Comparison of ENCODE assay signal across 8 cellular contexts in genomic region chr7:100538654-100539435, GRCh38. TPM values are rescaled to one million over a fixed set of nuclear protein-coding genes. Genes with fewer than 3 reads are reported as not detected.
DNase-seq lines count a peak whose midpoint lies in the region; ATAC-seq and TF ChIP-seq lines count a peak whose summit lies in the region.

Gene AGFG2 (plus strand): TSS chr7:100539203. CDS start chr7:100539347, 144 bp downstream.

- intact Hi-C loops in activated T-helper 2 cell treated with anti-CD3 and anti-CD28 coated beads, Interferon-gamma antibody, Interleukin-2, Interleukin-4, amounts not matched to agents 10 μg/mL and 5 μg/mL and 100 μg/mL, durations not matched to agents 14 hours and 24 hours and 36 hours (cut with micrococcal nuclease), result loop anchor here (1.0 to 2.0 kb wide), 5 partner anchors 7 to 109 kb away; partner anchors contain the start of gene TSC22D4

- DNase-seq in EH (ENCODE audit: low read depth) (peak; percentile 100), H4 (ENCODE audit: low spot score) (peak; percentile 100), LoVo (ENCODE audit: low spot score) (peak; percentile 100), RWPE2 (ENCODE audit: low spot score) (peak; percentile 100), fibroblast of mammary gland (ENCODE audit: low read depth) (peak; percentile 99)
- peak; percentile 100 for DNase-seq in activated T-helper 2 cell treated with anti-CD3 and anti-CD28 coated beads, Interferon-gamma antibody, Interleukin-2, Interleukin-4, amounts not matched to agents 10 μg/mL and 5 μg/mL and 100 μg/mL, durations not matched to agents 14 hours and 24 hours and 36 hours (ENCODE audit: low spot score)
- DNase-seq in naive thymus-derived CD8-positive, alpha-beta T cell, result peak; percentile 98 to 100 (median 100)
- DNase-seq in stimulated activated naive CD4-positive, alpha-beta T cell (lab: John Stamatoyannopoulos, UW), result peak; percentile 98 to 100 (median 100)

- no peaks in the 10 kb centered on the region for H3K9me3 ChIP-seq in RWPE2 (ENCODE audit: severe bottlenecking)

- H3K4me1 ChIP-seq in RWPE2 (ENCODE audit: insufficient read depth, poor library complexity, severe bottlenecking), result peaks cover 12% of the 10 kb centered on the region

- POLR2A ChIA-PET in naive thymus-derived CD8-positive, alpha-beta T cell (lab: Charles Lee), result interaction anchor here (0.6 to 2.2 kb wide), 16 partner anchors 8 to 109 kb away, joined by 3 to 14 read pairs (median 5); partner anchors contain the start of genes FBXO24, LRCH4, MEPCE and PPP1R35

- H3K27me3 ChIP-seq in RWPE2 (ENCODE audit: insufficient read depth, poor library complexity, severe bottlenecking), result no peaks in the 10 kb centered on the region

- peak within 1 kb of the TSS; percentile 99 for H3K4me3 Mint-ChIP-seq in activated T-helper 2 cell treated with anti-CD3 and anti-CD28 coated beads, Interferon-gamma antibody, Interleukin-2, Interleukin-4, amounts not matched to agents 10 μg/mL and 5 μg/mL and 100 μg/mL, durations not matched to agents 14 hours and 24 hours and 36 hours (ENCODE audit: low read depth)
- H3K4me3 Mint-ChIP-seq in naive thymus-derived CD8-positive, alpha-beta T cell, result peak within 1 kb of the TSS; percentile 92 to 100 (median 98)

- H3K27ac ChIP-seq in RWPE2 (ENCODE audit: poor library complexity, severe bottlenecking), result peak within 1 kb of the TSS; percentile 22

- peak; percentile 98 for ATAC-seq in RWPE2 (ENCODE audit: low read depth)
- peak; percentile 94 for ATAC-seq in naive thymus-derived CD8-positive, alpha-beta T cell

- H3K4me1 Mint-ChIP-seq in activated T-helper 2 cell treated with anti-CD3 and anti-CD28 coated beads, Interferon-gamma antibody, Interleukin-2, Interleukin-4, amounts not matched to agents 10 μg/mL and 5 μg/mL and 100 μg/mL, durations not matched to agents 14 hours and 24 hours and 36 hours (ENCODE audit: low read depth), result peaks cover 36% of the 10 kb centered on the region
- peaks cover 17 to 52% (median 49%) of the 10 kb centered on the region in 4 donors for H3K4me1 Mint-ChIP-seq in naive thymus-derived CD8-positive, alpha-beta T cell

- H3K9me3 Mint-ChIP-seq in activated T-helper 2 cell treated with anti-CD3 and anti-CD28 coated beads, Interferon-gamma antibody, Interleukin-2, Interleukin-4, amounts not matched to agents 10 μg/mL and 5 μg/mL and 100 μg/mL, durations not matched to agents 14 hours and 24 hours and 36 hours, result no peaks in the 10 kb centered on the region
- H3K9me3 Mint-ChIP-seq in naive thymus-derived CD8-positive, alpha-beta T cell, result no peaks in the 10 kb centered on the region

- TF ChIP-seq CTCF in RWPE2 (IDR thresholded peaks at IDR 0.05; ENCODE audit: poor library complexity, severe bottlenecking) (no peak), fibroblast of mammary gland (conservative IDR thresholded peaks at IDR 0.05; ENCODE audit: control insufficient read depth, insufficient read depth, low read depth, low read length) (no peak)

- H3K27me3 Mint-ChIP-seq in activated T-helper 2 cell treated with anti-CD3 and anti-CD28 coated beads, Interferon-gamma antibody, Interleukin-2, Interleukin-4, amounts not matched to agents 10 μg/mL and 5 μg/mL and 100 μg/mL, durations not matched to agents 14 hours and 24 hours and 36 hours (ENCODE audit: low read depth), result no peaks in the 10 kb centered on the region
- H3K27me3 Mint-ChIP-seq in naive thymus-derived CD8-positive, alpha-beta T cell, result peaks cover 0 to 2% (median 0%) of the 10 kb centered on the region in 5 donors

- no peaks in the 10 kb centered on the region for H3K36me3 ChIP-seq in RWPE2 (ENCODE audit: low read depth)

- peaks cover 21% of the 10 kb centered on the region for H3K36me3 Mint-ChIP-seq in activated T-helper 2 cell treated with anti-CD3 and anti-CD28 coated beads, Interferon-gamma antibody, Interleukin-2, Interleukin-4, amounts not matched to agents 10 μg/mL and 5 μg/mL and 100 μg/mL, durations not matched to agents 14 hours and 24 hours and 36 hours (ENCODE audit: low read depth)
- peaks cover 0 to 3% (median 0%) of the 10 kb centered on the region in 3 donors for H3K36me3 Mint-ChIP-seq in naive thymus-derived CD8-positive, alpha-beta T cell

- H3K4me3 ChIP-seq in RWPE2 (ENCODE audit: severe bottlenecking) (peak within 1 kb of the TSS; percentile 82), fibroblast of mammary gland (ENCODE audit: control insufficient read depth, low read depth, low read length) (peak within 1 kb of the TSS; percentile 58)

- H3K27ac Mint-ChIP-seq in activated T-helper 2 cell treated with anti-CD3 and anti-CD28 coated beads, Interferon-gamma antibody, Interleukin-2, Interleukin-4, amounts not matched to agents 10 μg/mL and 5 μg/mL and 100 μg/mL, durations not matched to agents 14 hours and 24 hours and 36 hours, result peak within 1 kb of the TSS; percentile 93
- H3K27ac Mint-ChIP-seq in naive thymus-derived CD8-positive, alpha-beta T cell, result peak within 1 kb of the TSS; percentile 78 to 99 (median 90)

RNA-seq across cellular contexts. Expression of gene AGFG2, which starts in this region (rescaled TPM):
- 4.9 and 7.6 TPM in 2 replicates for total RNA-seq in H4 (2014; rRNA removed; shearing (Covaris generic))
- 75.5 and 75.7 TPM in 2 replicates for total RNA-seq in activated T-helper 2 cell treated with anti-CD3 and anti-CD28 coated beads, Interferon-gamma antibody, Interleukin-2, Interleukin-4, amounts not matched to agents 10 μg/mL and 5 μg/mL and 100 μg/mL, durations not matched to agents 14 hours and 24 hours and 36 hours
- 10 to 100 TPM; 19.0 to 22.0 TPM for total RNA-seq in naive thymus-derived CD8-positive, alpha-beta T cell
- polyA plus RNA-seq in naive thymus-derived CD8-positive, alpha-beta T cell, result 10 to 100 TPM in 2 of 3 donors, 1 to 10 TPM in 1; 5.8 to 13.6 (median 11.5) TPM

Comparison
In these comparisons a context has a peak if more than half of its experiments do, and no peak if none do; other contexts are left out.
1. Peak in every context shown above with its lines: DNase-seq, ATAC-seq, H3K4me3 ChIP-seq and H3K27ac ChIP-seq.